8 cellular contexts compared by ENCODE assay signal in the genomic region with DNA sequence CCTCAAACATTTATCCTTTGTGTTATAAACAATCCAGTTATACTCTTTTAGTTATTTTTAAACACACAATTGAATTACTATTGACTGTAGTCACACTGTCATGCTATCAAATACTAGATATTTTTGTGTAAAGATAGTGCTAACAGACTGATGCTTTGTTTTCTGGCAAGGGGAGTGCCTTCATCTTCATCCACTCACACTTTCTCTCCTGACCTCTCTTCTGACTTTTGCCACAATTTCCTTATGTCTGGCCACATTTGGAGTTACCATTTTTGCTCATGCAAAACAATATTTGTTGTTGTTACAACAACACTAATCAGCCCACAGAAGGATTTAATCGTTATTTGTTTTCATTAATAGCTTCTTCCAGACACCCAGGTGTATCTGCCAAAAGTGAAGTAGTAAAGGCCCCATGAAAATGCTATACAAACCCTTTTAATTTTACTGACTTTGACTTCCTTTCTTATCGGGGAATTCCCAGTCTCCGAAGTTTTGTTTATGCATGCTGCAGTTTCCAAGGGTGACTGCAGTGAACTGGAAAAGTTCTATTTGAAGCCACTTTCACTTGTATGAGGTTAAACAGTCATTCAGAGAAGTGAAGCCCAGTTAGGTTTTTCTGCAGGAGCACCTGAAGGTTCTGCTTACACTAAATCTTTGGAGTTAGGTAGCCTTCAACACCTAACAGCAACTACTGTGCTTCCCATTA.
DNase-seq lines count a peak whose midpoint lies in the region; ATAC-seq and TF ChIP-seq lines count a peak whose summit lies in the region.

No MANE protein-coding gene starts in this region.

- intact Hi-C loops in esophagus muscularis mucosa (cut with DNase I), result no loop called here
- intact Hi-C loops in uterus (cut with DNase I; ENCODE audit: low total_unique reads), result no loop called here

- no peak for TF ChIP-seq CTCF in esophagus muscularis mucosa (IDR thresholded peaks at IDR 0.05)
- TF ChIP-seq CTCF in coronary artery (IDR thresholded peaks at IDR 0.05), result no peak
- TF ChIP-seq CTCF in uterus (IDR thresholded peaks at IDR 0.05), result no peak

- H3K27ac ChIP-seq in esophagus muscularis mucosa (replicated peaks in 1 of 4) (no peak overlapping the region), coronary artery (peak overlapping the region in 1 of 2 donors; percentile 42), uterus (no peak overlapping the region)

- no peaks in the 10 kb centered on the region for H3K36me3 ChIP-seq in esophagus muscularis mucosa
- no peaks in the 10 kb centered on the region for H3K36me3 ChIP-seq in uterus

- WGBS in esophagus muscularis mucosa, result 8% methylated on average over 3 of the region's 3 CpGs

- DNase-seq in DMS53 treated with DMSO at 0.1 percent for 48 hours (lab: John Stamatoyannopoulos, UW; ENCODE audit: unreplicated experiment) (peak; percentile 47), glomerular endothelial cell (ENCODE audit: extremely low read depth, low read depth, low spot score) (peak; percentile 5), esophagus muscularis mucosa (ENCODE audit: extremely low spot score) (no peak), coronary artery (ENCODE audit: low spot score) (no peak), uterus (no peak)
- no peak for DNase-seq in effector CD4-positive, alpha-beta T cell

- H3K27me3 ChIP-seq in esophagus muscularis mucosa, result no peaks in the 10 kb centered on the region
- no peaks in the 10 kb centered on the region for H3K27me3 ChIP-seq in uterus

- ATAC-seq in GM21390 (IDR thresholded peaks at IDR 0.05; ENCODE audit: unreplicated experiment), result peak; percentile 90
- ATAC-seq in HG03565 (IDR thresholded peaks at IDR 0.05; ENCODE audit: unreplicated experiment), result peak; percentile 88

- no peak for TF ChIP-seq EP300 in esophagus muscularis mucosa (IDR thresholded peaks at IDR 0.05)

- H3K4me1 ChIP-seq in esophagus muscularis mucosa (peaks cover 7 to 27% (median 8%) of the 10 kb centered on the region in 4 donors), uterus (no peaks in the 10 kb centered on the region)

- H3K9me3 ChIP-seq in esophagus muscularis mucosa (no peaks in the 10 kb centered on the region), uterus (no peaks in the 10 kb centered on the region)

- no peak overlapping the region for H3K4me3 ChIP-seq in esophagus muscularis mucosa
- no peak overlapping the region for H3K4me3 ChIP-seq in coronary artery
- H3K4me3 ChIP-seq in uterus, result no peak overlapping the region

- TF ChIP-seq POLR2A in esophagus muscularis mucosa (IDR thresholded peaks at IDR 0.05; ENCODE audit: low read depth) (no peak), uterus (IDR thresholded peaks at IDR 0.05) (no peak)

Comparison
In these comparisons a context has a peak if more than half of its experiments do, and no peak if none do; other contexts are left out.
1. DNase-seq: peak in DMS53 treated with DMSO at 0.1 percent for 48 hours (single experiment) and glomerular endothelial cell (single experiment); none in esophagus muscularis mucosa (single experiment), coronary artery (single experiment), effector CD4-positive, alpha-beta T cell (single experiment) and uterus (0 of 2).